In the genomic region with DNA sequence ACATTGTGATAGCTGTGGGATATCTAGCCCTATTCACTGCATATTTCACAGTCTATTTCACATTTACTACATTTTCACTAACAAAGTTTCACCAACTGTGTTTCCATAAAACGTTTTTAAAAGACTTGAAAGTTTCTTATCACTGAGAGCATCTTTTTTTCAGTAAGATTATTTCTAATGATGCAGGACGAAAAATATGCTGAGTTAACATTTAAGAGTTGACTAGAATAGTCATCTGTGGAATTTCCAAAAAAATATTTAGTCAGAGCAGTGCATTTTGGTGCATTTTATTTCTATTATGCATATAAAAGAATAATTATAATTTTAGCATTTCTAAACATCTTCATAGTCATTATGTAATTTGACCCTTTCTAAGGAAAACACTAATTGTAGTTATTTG, we compare ENCODE assay signal across 32 cellular contexts.
"Had no signal": no experiment of that assay in that cellular context is flagged by ENCODE, and none has a peak within 500 bp of the region (broad histone marks: within the 10 kb centered on the region; RNA-seq: fewer than 3 reads in every experiment).

No MANE protein-coding gene starts in this region.

- H3K9me3 ChIP-seq: body of pancreas, esophagus squamous epithelium, gastroesophageal sphincter, heart right ventricle had no signal

- H3K4me1 ChIP-seq: body of pancreas, esophagus squamous epithelium, gastroesophageal sphincter, heart right ventricle had no signal

- H3K27me3 ChIP-seq: body of pancreas, esophagus squamous epithelium, heart right ventricle had no signal

- H3K36me3 Mint-ChIP-seq: activated naive CD8-positive, alpha-beta T cell had no signal

- H3K4me1 Mint-ChIP-seq: activated B cell treated with CpG ODN at 0.5 μM for 24 hours; activated T-helper 17 cell treated with anti-CD3 and anti-CD28 coated beads, Interleukin-2, amount 50 U/mL, for 72 hours; T-helper 17 cell had no signal

- FAIRE-seq: colon had no signal

- H3K27ac ChIP-seq: body of pancreas, esophagus squamous epithelium, gastroesophageal sphincter, heart right ventricle, WERI-Rb-1 had no signal

- H3K27me3 Mint-ChIP-seq: activated B cell treated with CpG ODN at 0.5 μM for 24 hours; activated CD8-positive, alpha-beta T cell treated with anti-CD3 and anti-CD28 coated beads for 36 hours; activated naive CD8-positive, alpha-beta T cell; effector memory CD8-positive, alpha-beta T cell had no signal

- H3K4me3 Mint-ChIP-seq: activated B cell treated with CpG ODN at 0.5 μM for 24 hours; activated CD8-positive, alpha-beta T cell treated with anti-CD3 and anti-CD28 coated beads for 36 hours; activated naive CD8-positive, alpha-beta T cell; activated T-cell treated with anti-CD3 and anti-CD28 coated beads, Interleukin-2, amount 50 U/mL, for 4 hours; activated T-helper 17 cell treated with anti-CD3 and anti-CD28 coated beads, Interleukin-2, amount 50 U/mL, for 72 hours; effector memory CD8-positive, alpha-beta T cell; T-helper 17 cell; T-helper 2 cell treated with Interferon-gamma antibody and Interleukin-4, amounts not matched to agents 5 μg/mL and 100 μg/mL, for 36 hours had no signal

- H3K27ac Mint-ChIP-seq: activated B cell treated with CpG ODN at 0.5 μM for 24 hours; activated CD8-positive, alpha-beta T cell treated with anti-CD3 and anti-CD28 coated beads for 36 hours; activated naive CD8-positive, alpha-beta T cell; activated T-helper 17 cell treated with anti-CD3 and anti-CD28 coated beads, Interleukin-2, amount 50 U/mL, for 72 hours; effector memory CD8-positive, alpha-beta T cell; T-helper 17 cell; T-helper 2 cell treated with Interferon-gamma antibody and Interleukin-4, amounts not matched to agents 5 μg/mL and 100 μg/mL, for 36 hours had no signal

- H3K36me3 ChIP-seq: esophagus squamous epithelium, gastroesophageal sphincter, heart right ventricle, WERI-Rb-1 had no signal

- H3K4me3 ChIP-seq: body of pancreas, esophagus squamous epithelium, gastroesophageal sphincter, heart right ventricle had no signal

- DNase-seq: activated B cell treated with CpG ODN at 0.5 μM for 24 hours; activated CD4-positive, alpha-beta T cell treated with anti-CD3 and anti-CD28 coated beads for 48 hours; activated CD4-positive, alpha-beta T cell treated with anti-CD3 and anti-CD28 coated beads, Interleukin-2, amount 50 U/mL, for 1 hour; activated CD4-positive, alpha-beta T cell treated with anti-CD3 and anti-CD28 coated beads, Interleukin-2, amount 50 U/mL, for 48 hours; activated CD8-positive, alpha-beta memory T cell treated with anti-CD3 and anti-CD28 coated beads for 24 hours; activated CD8-positive, alpha-beta T cell treated with anti-CD3 and anti-CD28 coated beads for 36 hours; activated effector memory CD4-positive, alpha-beta T cell treated with Interleukin-2 at 50 U/mL for 16 hours; activated gamma-delta T cell treated with Interleukin-2 at 50 U/mL for 16 hours; activated naive CD4-positive, alpha-beta T cell treated with anti-CD3 and anti-CD28 coated beads, Interleukin-2, amount 50 U/mL, for 16 hours; activated naive CD4-positive, alpha-beta T cell treated with Interleukin-2 at 50 U/mL for 16 hours; activated T-cell treated with anti-CD3 and anti-CD28 coated beads, Interleukin-2, amount 50 U/mL, for 4 hours; amniotic stem cell; anterior cingulate cortex; body of pancreas; caudate nucleus; cortex of kidney; dermis blood vessel endothelial cell; effector CD4-positive, alpha-beta T cell; effector memory CD8-positive, alpha-beta T cell; erythroblast; esophagus squamous epithelium; foreskin melanocyte; heart right ventricle; T-helper 17 cell; T1000; WERI-Rb-1 had no signal

- H3K9me3 Mint-ChIP-seq: activated CD8-positive, alpha-beta T cell treated with anti-CD3 and anti-CD28 coated beads for 36 hours; activated T-cell treated with anti-CD3 and anti-CD28 coated beads, Interleukin-2, amount 50 U/mL, for 4 hours; activated T-helper 17 cell treated with anti-CD3 and anti-CD28 coated beads, Interleukin-2, amount 50 U/mL, for 72 hours; T-helper 2 cell treated with Interferon-gamma antibody and Interleukin-4, amounts not matched to agents 5 μg/mL and 100 μg/mL, for 36 hours had no signal

- ATAC-seq: activated CD4-positive, CD25-positive, alpha-beta regulatory T cell treated with anti-CD3 and anti-CD28 coated beads, Interleukin-2, amount 50 U/mL, for 24 hours; activated CD8-positive, alpha-beta T cell treated with anti-CD3 and anti-CD28 coated beads for 36 hours; activated T-cell treated with anti-CD3 and anti-CD28 coated beads, Interleukin-2, amount 50 U/mL, for 4 hours; activated T-helper 17 cell treated with anti-CD3 and anti-CD28 coated beads, Interleukin-2, amount 50 U/mL, for 72 hours; body of pancreas; effector memory CD8-positive, alpha-beta T cell; gastroesophageal sphincter; heart right ventricle; T-helper 17 cell had no signal
